1 cellular context compared by ENCODE assay signal in genomic region chr4:71944956-71945355, GRCh38.
TF ChIP-seq lines count a peak whose summit lies in the region.

No MANE protein-coding gene starts in this region.

TF ChIP-seq in IMR-90, 13 proteins besides CTCF, POLR2A, EP300 and RAD21 (continued from another document):
- no peak for TF ChIP-seq MXI1 (IDR thresholded peaks at IDR 0.05; ENCODE audit: borderline replicate concordance, low read depth, low read length)
- no peak for TF ChIP-seq MAFK (IDR thresholded peaks at IDR 0.05; ENCODE audit: low read depth, low read length)
- TF ChIP-seq MAZ (IDR thresholded peaks at IDR 0.05; ENCODE audit: borderline replicate concordance, low read depth, low read length), result no peak
- TF ChIP-seq USF2 (IDR thresholded peaks at IDR 0.05; ENCODE audit: low read depth, low read length), result no peak
- TF ChIP-seq FOS (IDR thresholded peaks at IDR 0.05; ENCODE audit: low read depth, low read length), result no peak
- no peak for TF ChIP-seq ELK1 (IDR thresholded peaks at IDR 0.05; ENCODE audit: borderline replicate concordance, low read depth, low read length)
- no peak for TF ChIP-seq NFE2L2 (IDR thresholded peaks at IDR 0.05; ENCODE audit: low read depth, low read length)
- TF ChIP-seq CHD1 (IDR thresholded peaks at IDR 0.05; ENCODE audit: low read depth, low read length), result no peak
